Comparison of ENCODE assay signal across 23 cellular contexts in genomic region chr14:101225116-101225728, GRCh38.
DNase-seq lines count a peak whose midpoint lies in the region; ATAC-seq and TF ChIP-seq lines count a peak whose summit lies in the region.
"Had no signal": no experiment of that assay in that cellular context is flagged by ENCODE, and none has a peak within 500 bp of the region (broad histone marks: within the 10 kb centered on the region; RNA-seq: fewer than 3 reads in every experiment).

No MANE protein-coding gene starts in this region.

- TF ChIP-seq CTCF in natural killer cell (IDR thresholded peaks at IDR 0.05) (no peak), mucosa of descending colon (IDR thresholded peaks at IDR 0.05) (no peak)

- no peaks in the 10 kb centered on the region for H3K36me3 ChIP-seq in mucosa of descending colon (ENCODE audit: low read depth)
- H3K36me3 ChIP-seq: neural progenitor cell had no signal

- no peak for ATAC-seq in natural killer cell treated with Interleukin-12 subunit alpha and Interleukin-12 subunit beta and Interleukin-15 and Interleukin-18, amount 100 ng/mL, for 72 hours
- ATAC-seq in natural killer cell = no peak
- ATAC-seq in activated naive CD8-positive, alpha-beta T cell treated with anti-CD3 and anti-CD28 coated beads, Interleukin-2, amount 10 ng/mL, durations not matched to agents 7 days and 5 days (ENCODE audit: low read depth) = peak; percentile 32
- ATAC-seq in mucosa of descending colon = no peak
- ATAC-seq: Right ventricle myocardium inferior, WTC11 had no signal

- CTCF ChIA-PET in HEK293T (lab: Yijun Ruan, JAX) = no interaction called here

- POLR2A ChIA-PET in activated naive CD8-positive, alpha-beta T cell treated with anti-CD3 and anti-CD28 coated beads, Interleukin-2, amount 10 ng/mL, durations not matched to agents 7 days and 5 days (lab: Charles Lee) = no interaction called here
- POLR2A ChIA-PET in HEK293T (lab: Yijun Ruan, JAX) = no interaction called here

- no peaks in the 10 kb centered on the region for H3K4me1 Mint-ChIP-seq in natural killer cell treated with Interleukin-12 subunit alpha and Interleukin-12 subunit beta and Interleukin-15 and Interleukin-18, amount 100 ng/mL, for 72 hours (ENCODE audit: low read depth in 2 of 2)
- H3K4me1 Mint-ChIP-seq in natural killer cell = no peaks in the 10 kb centered on the region
- peaks cover 5% of the 10 kb centered on the region for H3K4me1 Mint-ChIP-seq in activated naive CD8-positive, alpha-beta T cell treated with anti-CD3 and anti-CD28 coated beads, Interleukin-2, amount 10 ng/mL, durations not matched to agents 7 days and 5 days
- H3K4me1 Mint-ChIP-seq: CD4-positive, alpha-beta memory T cell had no signal

- H3K27ac Mint-ChIP-seq in natural killer cell treated with Interleukin-12 subunit alpha and Interleukin-12 subunit beta and Interleukin-15 and Interleukin-18, amount 100 ng/mL, for 72 hours = no peak overlapping the region
- no peak overlapping the region for H3K27ac Mint-ChIP-seq in natural killer cell
- no peak overlapping the region for H3K27ac Mint-ChIP-seq in activated naive CD8-positive, alpha-beta T cell treated with anti-CD3 and anti-CD28 coated beads, Interleukin-2, amount 10 ng/mL, durations not matched to agents 7 days and 5 days
- H3K27ac Mint-ChIP-seq: CD4-positive, alpha-beta memory T cell; stimulated activated naive CD8-positive, alpha-beta T cell treated with anti-CD3 and anti-CD28 coated beads, Interleukin-15, Interleukin-2, amounts not matched to agents 100 ng/mL and 50 ng/mL, for 24 hours; type B pancreatic cell; WTC11 had no signal

- H3K4me3 Mint-ChIP-seq in natural killer cell treated with Interleukin-12 subunit alpha and Interleukin-12 subunit beta and Interleukin-15 and Interleukin-18, amount 100 ng/mL, for 72 hours = no peak overlapping the region
- H3K4me3 Mint-ChIP-seq in natural killer cell = no peak overlapping the region
- no peak overlapping the region for H3K4me3 Mint-ChIP-seq in activated naive CD8-positive, alpha-beta T cell treated with anti-CD3 and anti-CD28 coated beads, Interleukin-2, amount 10 ng/mL, durations not matched to agents 7 days and 5 days
- H3K4me3 Mint-ChIP-seq: CD4-positive, alpha-beta memory T cell; mesothelial cell of epicardium; stimulated activated naive CD8-positive, alpha-beta T cell treated with anti-CD3 and anti-CD28 coated beads, Interleukin-15, Interleukin-2, amounts not matched to agents 100 ng/mL and 50 ng/mL, for 24 hours; type B pancreatic cell; WTC11 had no signal

- no peaks in the 10 kb centered on the region for H3K4me1 ChIP-seq in mucosa of descending colon (ENCODE audit: low read depth)

- no peak overlapping the region for H3K4me3 ChIP-seq in mucosa of descending colon
- H3K4me3 ChIP-seq: neural progenitor cell had no signal

- H3K9me3 Mint-ChIP-seq in natural killer cell treated with Interleukin-12 subunit alpha and Interleukin-12 subunit beta and Interleukin-15 and Interleukin-18, amount 100 ng/mL, for 72 hours = no peaks in the 10 kb centered on the region
- no peaks in the 10 kb centered on the region for H3K9me3 Mint-ChIP-seq in natural killer cell
- H3K9me3 Mint-ChIP-seq in activated naive CD8-positive, alpha-beta T cell treated with anti-CD3 and anti-CD28 coated beads, Interleukin-2, amount 10 ng/mL, durations not matched to agents 7 days and 5 days = no peaks in the 10 kb centered on the region
- H3K9me3 Mint-ChIP-seq: mesothelial cell of epicardium; stimulated activated naive CD8-positive, alpha-beta T cell treated with anti-CD3 and anti-CD28 coated beads, Interleukin-15, Interleukin-2, amounts not matched to agents 100 ng/mL and 50 ng/mL, for 24 hours; type B pancreatic cell; WTC11 had no signal

- intact Hi-C loops in natural killer cell (cut with micrococcal nuclease) (no loop called here), mucosa of descending colon (cut with DNase I, micrococcal nuclease) (no loop called here)

- H3K36me3 Mint-ChIP-seq in natural killer cell treated with Interleukin-12 subunit alpha and Interleukin-12 subunit beta and Interleukin-15 and Interleukin-18, amount 100 ng/mL, for 72 hours = no peaks in the 10 kb centered on the region
- no peaks in the 10 kb centered on the region for H3K36me3 Mint-ChIP-seq in natural killer cell
- no peaks in the 10 kb centered on the region for H3K36me3 Mint-ChIP-seq in activated naive CD8-positive, alpha-beta T cell treated with anti-CD3 and anti-CD28 coated beads, Interleukin-2, amount 10 ng/mL, durations not matched to agents 7 days and 5 days
- H3K36me3 Mint-ChIP-seq: CD4-positive, alpha-beta memory T cell; mesothelial cell of epicardium; neural progenitor cell; type B pancreatic cell; WTC11 had no signal

- DNase-seq in natural killer cell treated with Interleukin-12 subunit alpha and Interleukin-12 subunit beta and Interleukin-15 and Interleukin-18, amount 100 ng/mL, for 72 hours (ENCODE audit: low spot score) = peak; percentile 12
- DNase-seq in natural killer cell (no peak), islet precursor cell (peak; percentile 35), HEK293T (ENCODE audit: extremely low spot score) (no peak), mucosa of descending colon (no peak), cortex of kidney (lab: John Stamatoyannopoulos, UW) (no peak), NCI-H2107 treated with DMSO at 0.1 percent for 48 hours (lab: John Stamatoyannopoulos, UW; ENCODE audit: unreplicated experiment) (no peak)
- no peak for DNase-seq in activated naive CD8-positive, alpha-beta T cell treated with anti-CD3 and anti-CD28 coated beads, Interleukin-2, amount 10 ng/mL, durations not matched to agents 7 days and 5 days
- DNase-seq: ACHN; activated effector memory CD4-positive, alpha-beta T cell treated with anti-CD3 and anti-CD28 coated beads, Interleukin-2, amount 50 U/mL, for 16 hours; amygdala; CD4-positive, alpha-beta memory T cell; central memory CD4-positive, alpha-beta T cell; hypothalamus; IMR-90; NCI-H1694 treated with DMSO at 0.1 percent for 48 hours; NCI-H446 treated with DMSO at 0.1 percent for 48 hours had no signal

- H3K27me3 Mint-ChIP-seq in natural killer cell treated with Interleukin-12 subunit alpha and Interleukin-12 subunit beta and Interleukin-15 and Interleukin-18, amount 100 ng/mL, for 72 hours = peaks cover 2 to 8% of the 10 kb centered on the region in 2 donors
- H3K27me3 Mint-ChIP-seq in natural killer cell (ENCODE audit: low read depth in 2 of 2) = no peaks in the 10 kb centered on the region
- H3K27me3 Mint-ChIP-seq in activated naive CD8-positive, alpha-beta T cell treated with anti-CD3 and anti-CD28 coated beads, Interleukin-2, amount 10 ng/mL, durations not matched to agents 7 days and 5 days = no peaks in the 10 kb centered on the region
- H3K27me3 Mint-ChIP-seq: stimulated activated naive CD8-positive, alpha-beta T cell treated with anti-CD3 and anti-CD28 coated beads, Interleukin-15, Interleukin-2, amounts not matched to agents 100 ng/mL and 50 ng/mL, for 24 hours had no signal

- H3K9me3 ChIP-seq in mucosa of descending colon = no peaks in the 10 kb centered on the region

TF ChIP-seq in HEK293T, 16 proteins besides CTCF, POLR2A, EP300 and RAD21:
- TF ChIP-seq FOXM1 (IDR thresholded peaks at IDR 0.05; ENCODE audit: borderline replicate concordance) (no peak), NFRKB (IDR thresholded peaks at IDR 0.05) (no peak), PKNOX1 (IDR thresholded peaks at IDR 0.05) (no peak), FOXA1 (IDR thresholded peaks at IDR 0.05) (no peak), SUZ12 (IDR thresholded peaks at IDR 0.05) (no peak), ARNT (IDR thresholded peaks at IDR 0.05) (no peak), CTBP1 (IDR thresholded peaks at IDR 0.05; ENCODE audit: borderline replicate concordance) (no peak), SP1 (IDR thresholded peaks at IDR 0.05) (no peak), FOXK2 (IDR thresholded peaks at IDR 0.05) (no peak), ZNF384 (IDR thresholded peaks at IDR 0.05) (no peak), BHLHE40 (IDR thresholded peaks at IDR 0.05; ENCODE audit: borderline replicate concordance) (no peak), TARDBP (IDR thresholded peaks at IDR 0.05) (no peak), HDGF (IDR thresholded peaks at IDR 0.05; ENCODE audit: borderline replicate concordance) (no peak), LEF1 (IDR thresholded peaks at IDR 0.05; ENCODE audit: borderline replicate concordance) (no peak), ELF4 (IDR thresholded peaks at IDR 0.05) (no peak), L3MBTL2 (conservative IDR thresholded peaks at IDR 0.05) (no peak)

Comparison
In these comparisons a context has a peak if more than half of its experiments do, and no peak if none do; other contexts are left out.
1. DNase-seq: peak in natural killer cell treated with Interleukin-12 subunit alpha and Interleukin-12 subunit beta and Interleukin-15 and Interleukin-18, amount 100 ng/mL, for 72 hours (single experiment) and islet precursor cell (single experiment); none in natural killer cell (single experiment), activated naive CD8-positive, alpha-beta T cell treated with anti-CD3 and anti-CD28 coated beads, Interleukin-2, amount 10 ng/mL, durations not matched to agents 7 days and 5 days (single experiment), HEK293T (single experiment), mucosa of descending colon (0 of 3), cortex of kidney (single experiment) and NCI-H2107 treated with DMSO at 0.1 percent for 48 hours (single experiment).